Comparison of ENCODE assay signal across 8 cellular contexts in genomic region chr4:26081795-26082498, GRCh38.
A peak's percentile ranks its signal among the peaks of the same experiment; 100 is the strongest.
DNase-seq lines count a peak whose midpoint lies in the region; ATAC-seq and TF ChIP-seq lines count a peak whose summit lies in the region.

No MANE protein-coding gene starts in this region.

- H3K9me2 ChIP-seq in Loucy (replicated peaks; ENCODE audit: low read depth, low read length) = no peaks in the 10 kb centered on the region

- H3K36me3 Mint-ChIP-seq in activated CD8-positive, alpha-beta memory T cell treated with anti-CD3 and anti-CD28 coated beads, Interleukin-2, amount 10 ng/mL, durations not matched to agents 7 days and 5 days = peaks cover 21% of the 10 kb centered on the region
- no peaks in the 10 kb centered on the region for H3K36me3 Mint-ChIP-seq in effector memory CD8-positive, alpha-beta T cell (ENCODE audit: insufficient read depth)

- H2AK5ac ChIP-seq in mesendoderm (ENCODE audit: low read length) = no peak overlapping the region

- CTCF ChIA-PET in activated CD8-positive, alpha-beta memory T cell treated with anti-CD3 and anti-CD28 coated beads, Interleukin-2, amount 10 ng/mL, durations not matched to agents 7 days and 5 days (lab: Charles Lee) = interaction anchor here (0.6 to 2.6 kb wide), 15 partner anchors 8 to 247 kb away, joined by 3 to 13 read pairs (median 6); no protein-coding TSS in a partner anchor

- H3K9me3 Mint-ChIP-seq in activated CD8-positive, alpha-beta memory T cell treated with anti-CD3 and anti-CD28 coated beads, Interleukin-2, amount 10 ng/mL, durations not matched to agents 7 days and 5 days (ENCODE audit: low read depth) = peaks cover 9% of the 10 kb centered on the region
- no peaks in the 10 kb centered on the region for H3K9me3 Mint-ChIP-seq in effector memory CD8-positive, alpha-beta T cell

- no peak overlapping the region for H3K23ac ChIP-seq in mesendoderm (ENCODE audit: low read length)

- H4K5ac ChIP-seq in mesendoderm (ENCODE audit: low read length) = no peak overlapping the region

- H3K4ac ChIP-seq in mesendoderm (ENCODE audit: low read depth, low read length) = no peak overlapping the region

- H2BK15ac ChIP-seq in mesendoderm (replicated peaks; ENCODE audit: low read depth) = no peak overlapping the region

- no peaks in the 10 kb centered on the region for H3K9me3 ChIP-seq in Loucy (ENCODE audit: insufficient read depth, low read depth, low read length)

- H3K4me3 Mint-ChIP-seq in activated CD8-positive, alpha-beta memory T cell treated with anti-CD3 and anti-CD28 coated beads, Interleukin-2, amount 10 ng/mL, durations not matched to agents 7 days and 5 days = no peak overlapping the region
- H3K4me3 Mint-ChIP-seq in effector memory CD8-positive, alpha-beta T cell = no peak overlapping the region

- H3K27ac Mint-ChIP-seq in activated CD8-positive, alpha-beta memory T cell treated with anti-CD3 and anti-CD28 coated beads, Interleukin-2, amount 10 ng/mL, durations not matched to agents 7 days and 5 days = peak overlapping the region; percentile 61
- no peak overlapping the region for H3K27ac Mint-ChIP-seq in effector memory CD8-positive, alpha-beta T cell

- H3K9ac ChIP-seq in Loucy (ENCODE audit: low read depth, low read length, poor library complexity, severe bottlenecking) (no peak overlapping the region), mesendoderm (ENCODE audit: low read length) (no peak overlapping the region)

- H4K20me1 ChIP-seq in Loucy (ENCODE audit: insufficient read depth, low read length, poor library complexity, severe bottlenecking) = no peaks in the 10 kb centered on the region

- peak; percentile 64 for ATAC-seq in activated CD8-positive, alpha-beta memory T cell treated with anti-CD3 and anti-CD28 coated beads, Interleukin-2, amount 10 ng/mL, durations not matched to agents 7 days and 5 days
- ATAC-seq in effector memory CD8-positive, alpha-beta T cell (replicated peaks) = peak; percentile 81

- peak; percentile 95 for TF ChIP-seq CTCF in Loucy (conservative IDR thresholded peaks at IDR 0.05; ENCODE audit: low read length)

- H3K4me1 Mint-ChIP-seq in activated CD8-positive, alpha-beta memory T cell treated with anti-CD3 and anti-CD28 coated beads, Interleukin-2, amount 10 ng/mL, durations not matched to agents 7 days and 5 days = peaks cover 70% of the 10 kb centered on the region
- peaks cover 4 to 9% of the 10 kb centered on the region in 2 donors for H3K4me1 Mint-ChIP-seq in effector memory CD8-positive, alpha-beta T cell (ENCODE audit: low read depth in 2 of 2)

- H3F3A ChIP-seq in Loucy (ENCODE audit: low read depth) = no peaks in the 10 kb centered on the region

- H3K79me1 ChIP-seq in mesendoderm (ENCODE audit: low read length) = no peaks in the 10 kb centered on the region

- H3K79me2 ChIP-seq in Loucy (ENCODE audit: insufficient read depth, low read length) (no peaks in the 10 kb centered on the region), mesendoderm (ENCODE audit: control insufficient read depth, insufficient read depth, low read length) (no peaks in the 10 kb centered on the region)

- H3K4me2 ChIP-seq in Loucy (ENCODE audit: low read depth, low read length, poor library complexity, severe bottlenecking) = peak overlapping the region; percentile 41
- H3K4me2 ChIP-seq in mesendoderm (ENCODE audit: low read length) = no peak overlapping the region

- H3K4me1 ChIP-seq in Loucy (ENCODE audit: insufficient read depth, low read length, poor library complexity, severe bottlenecking) (peaks cover 7% of the 10 kb centered on the region), mesendoderm (ENCODE audit: control insufficient read depth, low read depth, low read length) (no peaks in the 10 kb centered on the region)

- H2AFZ ChIP-seq in Loucy (ENCODE audit: low read length) = peak overlapping the region; percentile 59

- no CpG with 5 or more reads among the region's 6 CpGs for WGBS in mesendoderm (ENCODE audit: extremely low coverage, insufficient coverage, low lambda C conversion rate)

- DNase-seq in activated CD8-positive, alpha-beta memory T cell treated with anti-CD3 and anti-CD28 coated beads, Interleukin-2, amount 10 ng/mL, durations not matched to agents 7 days and 5 days = no peak
- no peak for DNase-seq in activated CD8-positive, alpha-beta memory T cell treated with anti-CD3 and anti-CD28 coated beads, Interleukin-2, amount 50 U/mL, for 4 hours
- DNase-seq in RPMI7951 (ENCODE audit: low read depth) = peak; percentile 47
- DNase-seq in effector memory CD8-positive, alpha-beta T cell = no peak
- DNase-seq in mesendoderm = peak; percentile 79
- DNase-seq in amniotic stem cell (lab: John Stamatoyannopoulos, UW) = no peak
- no peak for DNase-seq in NK-92 (lab: John Stamatoyannopoulos, UW; ENCODE audit: unreplicated experiment)

- H3K18ac ChIP-seq in mesendoderm (ENCODE audit: low read length) = no peak overlapping the region

- H3K27me3 Mint-ChIP-seq in activated CD8-positive, alpha-beta memory T cell treated with anti-CD3 and anti-CD28 coated beads, Interleukin-2, amount 10 ng/mL, durations not matched to agents 7 days and 5 days = no peaks in the 10 kb centered on the region
- peaks cover 16 to 56% of the 10 kb centered on the region in 2 donors for H3K27me3 Mint-ChIP-seq in effector memory CD8-positive, alpha-beta T cell

- no peak overlapping the region for H3K56ac ChIP-seq in mesendoderm (ENCODE audit: low read length)

- no peak overlapping the region for H2BK120ac ChIP-seq in mesendoderm (ENCODE audit: low read depth, low read length)

- no peak overlapping the region for H2BK5ac ChIP-seq in mesendoderm (ENCODE audit: low read length)

- H3K4me3 ChIP-seq in Loucy (ENCODE audit: low read length, poor library complexity, severe bottlenecking) (no peak overlapping the region), mesendoderm (ENCODE audit: low read length) (no peak overlapping the region)

- H3K36me3 ChIP-seq in Loucy (ENCODE audit: insufficient read depth, low read length) (no peaks in the 10 kb centered on the region), mesendoderm (ENCODE audit: control insufficient read depth, insufficient read depth, low read length) (no peaks in the 10 kb centered on the region)

- no peak overlapping the region for H4K8ac ChIP-seq in mesendoderm (ENCODE audit: low read depth, low read length)

- H3K27me3 ChIP-seq in Loucy (ENCODE audit: insufficient read depth, low read length, poor library complexity, severe bottlenecking) = no peaks in the 10 kb centered on the region
- H3K27me3 ChIP-seq in mesendoderm (ENCODE audit: insufficient read depth, low read length, poor library complexity) = no peaks in the 10 kb centered on the region

- no peak overlapping the region for H3K27ac ChIP-seq in mesendoderm (ENCODE audit: low read depth, low read length)

Comparison
In these comparisons a context has a peak if more than half of its experiments do, and no peak if none do; other contexts are left out.
1. DNase-seq: peak in RPMI7951 (single experiment) and mesendoderm (single experiment); none in activated CD8-positive, alpha-beta memory T cell treated with anti-CD3 and anti-CD28 coated beads, Interleukin-2, amount 10 ng/mL, durations not matched to agents 7 days and 5 days (single experiment), activated CD8-positive, alpha-beta memory T cell treated with anti-CD3 and anti-CD28 coated beads, Interleukin-2, amount 50 U/mL, for 4 hours (single experiment), effector memory CD8-positive, alpha-beta T cell (0 of 3), amniotic stem cell (single experiment) and NK-92 (single experiment).